Comparison of ENCODE assay signal across 19 cellular contexts in genomic region chr2:236943841-236944513, GRCh38.
"Had no signal": no experiment of that assay in that cellular context is flagged by ENCODE, and none has a peak within 500 bp of the region (broad histone marks: within the 10 kb centered on the region; RNA-seq: fewer than 3 reads in every experiment).

No MANE protein-coding gene starts in this region.

- H3K4me3 ChIP-seq: adrenal gland, heart left ventricle, neural progenitor cell, psoas muscle, stomach, suprapubic skin, tibial nerve had no signal

- H3K27ac ChIP-seq: adrenal gland, epithelial cell of prostate, heart left ventricle, neural progenitor cell, psoas muscle, stomach, suprapubic skin, tibial nerve had no signal

- H3K4me1 ChIP-seq: adrenal gland, neural progenitor cell, psoas muscle, stomach, suprapubic skin, tibial nerve had no signal

- H3K27me3 ChIP-seq: adrenal gland, heart left ventricle, neural progenitor cell, tibial nerve had no signal

- H3K36me3 ChIP-seq: adrenal gland, heart left ventricle, neural progenitor cell, stomach, suprapubic skin, tibial nerve had no signal

- ATAC-seq: activated T-cell treated with anti-CD3 and anti-CD28 coated beads, Interleukin-2, amount 50 U/mL, for 4 hours; heart left ventricle; left cardiac atrium; naive thymus-derived CD4-positive, alpha-beta T cell; psoas muscle; right cardiac atrium; WTC11 had no signal

- DNase-seq: activated CD8-positive, alpha-beta memory T cell treated with anti-CD3 and anti-CD28 coated beads, Interleukin-2, amount 50 U/mL, for 48 hours; activated naive CD4-positive, alpha-beta T cell; activated T-cell treated with anti-CD3 and anti-CD28 coated beads, Interleukin-2, amount 50 U/mL, for 4 hours; central memory CD4-positive, alpha-beta T cell; heart left ventricle; left cardiac atrium; mesendoderm; naive thymus-derived CD4-positive, alpha-beta T cell; psoas muscle; right cardiac atrium; stimulated activated CD4-positive, alpha-beta T cell treated with anti-CD3 and anti-CD28 coated beads, Interleukin-4, amount 100 ng/mL, for 4 hours; stomach; T1000 had no signal

- H3K9me3 ChIP-seq: adrenal gland, heart left ventricle, psoas muscle, stomach, suprapubic skin, tibial nerve had no signal
